Comparison of ENCODE assay signal across 9 cellular contexts in genomic region chr17:64056269-64057005, GRCh38. TPM values are rescaled to one million over a fixed set of nuclear protein-coding genes. Genes with fewer than 3 reads are reported as not detected.
DNase-seq lines count a peak whose midpoint lies in the region; ATAC-seq, FAIRE-seq and TF ChIP-seq lines count a peak whose summit lies in the region.
"Had no signal": no experiment of that assay in that cellular context is flagged by ENCODE, and none has a peak within 500 bp of the region (broad histone marks: within the 10 kb centered on the region; RNA-seq: fewer than 3 reads in every experiment).

No MANE protein-coding gene starts in this region.

- no peak overlapping the region for H2AFZ ChIP-seq in K562 (ENCODE audit: low read depth, low read length)

- BruUV-seq in K562 (replicated peaks; lab: Mats Ljungman, UMichigan): no TSS peak

- H3K4me1 ChIP-seq in K562 (replicated peaks in 1 of 2; ENCODE audit: control insufficient read depth in 2 of 2, insufficient read depth in 2 of 2, low read length in 2 of 2): no peaks in the 10 kb centered on the region

- H3K4me3 ChIP-seq in GM06990 (replicated peaks; ENCODE audit: low read depth, low read length) (no peak overlapping the region), K562 (no peak overlapping the region)

- no peaks in the 10 kb centered on the region for H3K9me3 ChIP-seq in K562 (replicated peaks; ENCODE audit: control insufficient read depth, insufficient read depth, low read depth, low read length)

- no peak for TF ChIP-seq POLR2A in K562 (conservative IDR thresholded peaks at IDR 0.05)

- FAIRE-seq in K562 (lab: Jason Lieb, UNC): no peak
- no peak for FAIRE-seq in HTR-8/SVneo (lab: Jason Lieb, UNC)

- POLR2A ChIA-PET in K562 (lab: Yijun Ruan, JAX): interaction anchor here (0.5 to 0.8 kb wide), 3 partner anchors 33 to 89 kb away, joined by 3 read pairs; no protein-coding TSS in a partner anchor

- H3K36me3 ChIP-seq in GM06990 (ENCODE audit: control insufficient read depth, insufficient read depth, low read length): peaks cover 36% of the 10 kb centered on the region
- H3K36me3 ChIP-seq in K562 (ENCODE audit: control insufficient read depth, insufficient read depth, low read length): peaks cover 31% of the 10 kb centered on the region; the same call in 2 of the 3 replicates

- no peaks in the 10 kb centered on the region for H3K9me1 ChIP-seq in K562 (ENCODE audit: control insufficient read depth, insufficient read depth, low read length)

- intact Hi-C loops in K562 (cut with micrococcal nuclease): no loop called here

- no peak overlapping the region for H3K9ac ChIP-seq in K562 (ENCODE audit: insufficient read depth in 1 of 2, low read depth in 2 of 2, low read length in 2 of 2)

- ATAC-seq in GM19372 (IDR thresholded peaks at IDR 0.05; ENCODE audit: low read depth, unreplicated experiment): peak; percentile 67
- peak; percentile 80 for ATAC-seq in HG03354 (IDR thresholded peaks at IDR 0.05; ENCODE audit: poor library complexity, severe bottlenecking, unreplicated experiment)
- ATAC-seq in K562: 0 out of 3 replicates have a peak, but pooled peaks have one; percentile 20
- no peak for ATAC-seq in GM18861 (IDR thresholded peaks at IDR 0.05; ENCODE audit: unreplicated experiment)

- CTCF ChIA-PET in K562 (lab: Yijun Ruan, JAX; ENCODE audit: low intra/inter-chr PET ratio): no interaction called here

- H3K79me2 ChIP-seq in K562 (ENCODE audit: control insufficient read depth, insufficient read depth, low read length): no peaks in the 10 kb centered on the region

- H4K20me1 ChIP-seq in K562 (replicated peaks; ENCODE audit: control insufficient read depth, insufficient read depth, low read length): no peaks in the 10 kb centered on the region

- no peak for TF ChIP-seq EP300 in K562 (IDR thresholded peaks at IDR 0.05; ENCODE audit: low read length)

- TF ChIP-seq CTCF in GM06990 (IDR thresholded peaks at IDR 0.05; ENCODE audit: insufficient read depth, low read length, poor library complexity, severe bottlenecking): peak; percentile 11
- no peak for TF ChIP-seq CTCF in K562 (IDR thresholded peaks at IDR 0.05 in 2 of 3, conservative IDR thresholded peaks at IDR 0.05 in 1 of 3; ENCODE audit: insufficient read depth in 2 of 3, low read depth in 1 of 3, low read length in 3 of 3)

- no peak overlapping the region for H3K27ac ChIP-seq in K562 (ENCODE audit: extremely low read depth, low read depth, low read length)

- no peak overlapping the region for H3K4me2 ChIP-seq in K562 (ENCODE audit: insufficient read depth, low read length)

- in situ Hi-C loops in K562 (cut with MboI): no loop called here

- WGBS in K562 (ENCODE audit: insufficient coverage, low coverage, missing lambda C conversion rate): 61% methylated on average over 11 of the region's 12 CpGs

- DNase-seq in GM06990 (ENCODE audit: extremely low read depth, insufficient read length): peak; percentile 40
- DNase-seq in K562 (ENCODE audit: extremely low read depth in 1 of 4, low spot score in 3 of 4): no peak
- DNase-seq in stimulated activated CD4-positive, alpha-beta T cell treated with anti-CD3 and anti-CD28 coated beads, Interleukin-2, amount 100 ng/mL, for 24 hours: no peak
- no peak for DNase-seq in NCI-H1436 (lab: John Stamatoyannopoulos, UW)
- DNase-seq in HTR-8/SVneo (ENCODE audit: insufficient read length, low spot score): no peak
- DNase-seq: T-helper 9 cell had no signal

- no peak for TF ChIP-seq RAD21 in K562 (CRISPR knock-in tag; conservative IDR thresholded peaks at IDR 0.05 in 1 of 2, IDR thresholded peaks at IDR 0.05 in 1 of 2)

- H3K27me3 ChIP-seq in GM06990 (replicated peaks; ENCODE audit: control insufficient read depth, insufficient read depth, low read length) (no peaks in the 10 kb centered on the region), K562 (ENCODE audit: control insufficient read depth in 2 of 2, insufficient read depth in 2 of 2, low read length in 2 of 2) (no peaks in the 10 kb centered on the region)

TF ChIP-seq in K562, 482 proteins besides CTCF, POLR2A, EP300 and RAD21 (continues in another document):
- TF ChIP-seq YY1 (IDR thresholded peaks at IDR 0.05; ENCODE audit: borderline replicate concordance in 1 of 3, control insufficient read depth in 1 of 3, extremely low read depth in 1 of 3, insufficient read depth in 3 of 3, insufficient read length in 1 of 3, insufficient replicate concordance in 2 of 3, low read depth in 1 of 3, low read length in 2 of 3): no peak
- TF ChIP-seq ZNF408 (CRISPR knock-in tag; IDR thresholded peaks at IDR 0.05; ENCODE audit: low read depth): no peak
- TF ChIP-seq GABPB2 (CRISPR knock-in tag; conservative IDR thresholded peaks at IDR 0.05): no peak

RNA-seq across cellular contexts. Expression of gene ICAM2, which starts 36.0 kb away (rescaled TPM):
- 34.7 and 120 TPM in 2 replicates for total RNA-seq in K562 (2011; cell fraction: chromatin; rRNA removed; ENCODE audit: low replicate concordance)
- total RNA-seq in K562 (2011; cell fraction: nucleolus; rRNA removed): 149 and 167 TPM in 2 replicates
- 100 and 105 TPM in 2 replicates for total RNA-seq in K562 (2011; cell fraction: nucleoplasm; rRNA removed)
- total RNA-seq in K562 (2014; rRNA removed) (56.9 and 85.3 TPM in 2 replicates), K562 (2014; rRNA removed; fragmentation: Illumina TruSeq; extraction: Trizol) (28.3 and 42.2 TPM in 2 replicates), K562 (2015; rRNA removed; fragmentation: Illumina TruSeq; extraction: Trizol) (59.0 and 60.6 TPM in 2 replicates), K562 (2021) (60.6 and 65.4 TPM in 2 replicates)
- polyA plus RNA-seq in K562 (2011; rRNA removed) (51.0 and 64.1 TPM in 2 replicates), K562 (2014; fragmentation: Illumina TruSeq; extraction: Trizol) (89.4 and 91.6 TPM in 2 replicates), K562 (2014; fragmentation: Nextera tagmentation; extraction: Ambion mirVana) (10 to 100 TPM; 37.9 to 68.1 TPM), K562 (2014; rRNA removed) (70.5 and 78.0 TPM in 2 replicates)
- 80.3 and 166 TPM in 2 replicates for polyA plus RNA-seq in K562 (2011; cell fraction: cytosol; rRNA removed)
- polyA plus RNA-seq in K562 (2011; cell fraction: nucleus; rRNA removed): 42.4 and 69.3 TPM in 2 replicates
- polyA plus RNA-seq in K562 (2012): 53.4 and 87.2 TPM in 2 replicates
- 33.3 and 54.4 TPM in 2 replicates for polyA minus RNA-seq in K562 (2011; rRNA and poly(A)+ RNA removed)
- 23.3 and 26.8 TPM in 2 replicates for polyA minus RNA-seq in K562 (2011; cell fraction: cytosol; rRNA and poly(A)+ RNA removed)
- polyA minus RNA-seq in K562 (2011; cell fraction: nucleus; rRNA and poly(A)+ RNA removed): 50.1 and 59.2 TPM in 2 replicates

RNA-seq across cellular contexts. Expression of gene PRR29, which starts 58.3 kb away (rescaled TPM):
- 0.42 and 1.0 TPM in 2 replicates for total RNA-seq in K562 (2011; cell fraction: chromatin; rRNA removed; ENCODE audit: low replicate concordance)
- 0.26 and 0.67 TPM in 2 replicates for total RNA-seq in K562 (2011; cell fraction: nucleolus; rRNA removed)
- 0.22 TPM in 1 of 2 replicates, not detected in the other for total RNA-seq in K562 (2011; cell fraction: nucleoplasm; rRNA removed)
- total RNA-seq in K562 (2014; rRNA removed) (not detected in 2 replicates), K562 (2014; rRNA removed; fragmentation: Illumina TruSeq; extraction: Trizol) (not detected in 2 replicates), K562 (2015; rRNA removed; fragmentation: Illumina TruSeq; extraction: Trizol) (not detected in 2 replicates), K562 (2021) (0.04 TPM in 1 of 2 replicates, not detected in the other)
- polyA plus RNA-seq in K562 (2011; rRNA removed) (not detected in 2 replicates), K562 (2014; fragmentation: Illumina TruSeq; extraction: Trizol) (0.10 and 0.18 TPM in 2 replicates), K562 (2014; fragmentation: Nextera tagmentation; extraction: Ambion mirVana) (under 1 TPM; 0.08 to 0.20 TPM), K562 (2014; rRNA removed) (0.11 and 0.58 TPM in 2 replicates)
- polyA plus RNA-seq in K562 (2011; cell fraction: cytosol; rRNA removed): 0.12 TPM in 1 of 2 replicates, not detected in the other
- 0.18 and 0.55 TPM in 2 replicates for polyA plus RNA-seq in K562 (2011; cell fraction: nucleus; rRNA removed)
- polyA plus RNA-seq in K562 (2012): 2.3 and 2.6 TPM in 2 replicates
- polyA minus RNA-seq in K562 (2011; rRNA and poly(A)+ RNA removed): not detected in 2 replicates
- polyA minus RNA-seq in K562 (2011; cell fraction: cytosol; rRNA and poly(A)+ RNA removed): not detected in 2 replicates
- 0.27 and 0.44 TPM in 2 replicates for polyA minus RNA-seq in K562 (2011; cell fraction: nucleus; rRNA and poly(A)+ RNA removed)
